In the genomic region with DNA sequence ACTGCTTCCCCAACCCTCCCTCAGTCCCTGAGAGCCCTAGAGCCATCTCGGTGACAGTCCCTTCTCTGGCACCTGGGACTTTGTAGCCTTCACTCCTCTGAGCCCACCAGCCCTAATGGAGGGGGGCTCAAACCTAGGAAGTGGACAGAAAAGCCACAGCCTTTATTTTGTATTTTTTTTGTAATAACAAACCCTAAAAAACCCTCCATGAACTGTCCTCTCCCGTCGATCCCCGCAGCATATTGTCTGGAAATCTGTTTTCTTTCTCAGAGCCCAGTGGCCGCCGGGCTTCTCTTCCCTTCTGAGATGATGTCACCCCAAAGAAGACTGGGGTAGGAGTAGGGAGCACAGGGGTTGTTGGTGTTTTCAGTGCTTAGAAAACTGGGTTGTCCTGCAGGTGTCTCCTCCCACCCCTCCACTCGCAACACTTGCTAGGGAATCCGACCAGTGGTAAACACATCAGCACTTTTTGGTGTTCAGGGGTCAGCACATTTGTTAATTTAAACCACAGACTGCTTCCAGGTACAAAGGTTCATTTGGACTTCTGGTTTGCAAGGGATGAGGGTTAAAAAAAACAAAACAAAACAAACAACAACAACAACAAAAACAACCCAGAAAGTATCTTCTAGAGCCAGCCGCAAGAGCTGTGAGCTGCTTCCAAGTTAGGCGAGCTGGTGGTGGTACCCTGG, we compare ENCODE assay signal across 2 cellular contexts.
TF ChIP-seq lines count a peak whose summit lies in the region.

No MANE protein-coding gene starts in this region.

TF ChIP-seq in HepG2, 621 proteins besides CTCF, POLR2A, EP300 and RAD21:
- 0 out of 2 replicates have a peak, but pooled peaks have one; percentile 7 for TF ChIP-seq EZH2 (conservative IDR thresholded peaks at IDR 0.05; ENCODE audit: low read depth, low read length)
- TF ChIP-seq, protein P1, sequence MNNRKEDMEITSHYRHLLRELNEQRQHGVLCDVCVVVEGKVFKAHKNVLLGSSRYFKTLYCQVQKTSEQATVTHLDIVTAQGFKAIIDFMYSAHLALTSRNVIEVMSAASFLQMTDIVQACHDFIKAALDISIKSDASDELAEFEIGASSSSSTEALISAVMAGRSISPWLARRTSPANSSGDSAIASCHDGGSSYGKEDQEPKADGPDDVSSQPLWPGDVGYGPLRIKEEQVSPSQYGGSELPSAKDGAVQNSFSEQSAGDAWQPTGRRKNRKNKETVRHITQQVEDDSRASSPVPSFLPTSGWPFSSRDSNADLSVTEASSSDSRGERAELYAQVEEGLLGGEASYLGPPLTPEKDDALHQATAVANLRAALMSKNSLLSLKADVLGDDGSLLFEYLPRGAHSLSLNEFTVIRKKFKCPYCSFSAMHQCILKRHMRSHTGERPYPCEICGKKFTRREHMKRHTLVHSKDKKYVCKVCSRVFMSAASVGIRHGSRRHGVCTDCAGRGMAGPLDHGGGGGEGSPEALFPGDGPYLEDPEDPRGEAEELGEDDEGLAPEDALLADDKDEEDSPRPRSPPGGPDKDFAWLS (CRISPR knock-in tag; IDR thresholded peaks at IDR 0.05; ENCODE audit: borderline replicate concordance), result no peak
- TF ChIP-seq MAFK (conservative IDR thresholded peaks at IDR 0.05 in 1 of 2, IDR thresholded peaks at IDR 0.05 in 1 of 2; ENCODE audit: low read length in 2 of 2), result peak in 1 of 2 experiments; percentile 41; a peak in 1 of 4 replicates
- TF ChIP-seq, protein P2, sequence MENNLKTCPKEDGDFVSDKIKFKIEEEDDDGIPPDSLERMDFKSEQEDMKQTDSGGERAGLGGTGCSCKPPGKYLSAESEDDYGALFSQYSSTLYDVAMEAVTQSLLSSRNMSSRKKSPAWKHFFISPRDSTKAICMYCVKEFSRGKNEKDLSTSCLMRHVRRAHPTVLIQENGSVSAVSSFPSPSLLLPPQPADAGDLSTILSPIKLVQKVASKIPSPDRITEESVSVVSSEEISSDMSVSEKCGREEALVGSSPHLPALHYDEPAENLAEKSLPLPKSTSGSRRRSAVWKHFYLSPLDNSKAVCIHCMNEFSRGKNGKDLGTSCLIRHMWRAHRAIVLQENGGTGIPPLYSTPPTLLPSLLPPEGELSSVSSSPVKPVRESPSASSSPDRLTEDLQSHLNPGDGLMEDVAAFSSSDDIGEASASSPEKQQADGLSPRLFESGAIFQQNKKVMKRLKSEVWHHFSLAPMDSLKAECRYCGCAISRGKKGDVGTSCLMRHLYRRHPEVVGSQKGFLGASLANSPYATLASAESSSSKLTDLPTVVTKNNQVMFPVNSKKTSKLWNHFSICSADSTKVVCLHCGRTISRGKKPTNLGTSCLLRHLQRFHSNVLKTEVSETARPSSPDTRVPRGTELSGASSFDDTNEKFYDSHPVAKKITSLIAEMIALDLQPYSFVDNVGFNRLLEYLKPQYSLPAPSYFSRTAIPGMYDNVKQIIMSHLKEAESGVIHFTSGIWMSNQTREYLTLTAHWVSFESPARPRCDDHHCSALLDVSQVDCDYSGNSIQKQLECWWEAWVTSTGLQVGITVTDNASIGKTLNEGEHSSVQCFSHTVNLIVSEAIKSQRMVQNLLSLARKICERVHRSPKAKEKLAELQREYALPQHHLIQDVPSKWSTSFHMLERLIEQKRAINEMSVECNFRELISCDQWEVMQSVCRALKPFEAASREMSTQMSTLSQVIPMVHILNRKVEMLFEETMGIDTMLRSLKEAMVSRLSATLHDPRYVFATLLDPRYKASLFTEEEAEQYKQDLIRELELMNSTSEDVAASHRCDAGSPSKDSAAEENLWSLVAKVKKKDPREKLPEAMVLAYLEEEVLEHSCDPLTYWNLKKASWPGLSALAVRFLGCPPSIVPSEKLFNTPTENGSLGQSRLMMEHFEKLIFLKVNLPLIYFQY (CRISPR knock-in tag; IDR thresholded peaks at IDR 0.05; ENCODE audit: borderline replicate concordance), result no peak

TF ChIP-seq in H1, 55 proteins besides CTCF, POLR2A, EP300 and RAD21:
- TF ChIP-seq RXRA (IDR thresholded peaks at IDR 0.05; ENCODE audit: insufficient read depth, low read depth, low read length), result no peak
- TF ChIP-seq RFX5 (IDR thresholded peaks at IDR 0.05; ENCODE audit: borderline replicate concordance, low read depth, low read length), result no peak
- TF ChIP-seq POU5F1 (IDR thresholded peaks at IDR 0.05; ENCODE audit: low read depth, low read length), result no peak
- no peak for TF ChIP-seq TAF7 (optimal IDR thresholded peaks at IDR 0.05; ENCODE audit: borderline replicate concordance, low read depth, low read length)
- no peak for TF ChIP-seq CHD1 (IDR thresholded peaks at IDR 0.05; ENCODE audit: low read depth, low read length)
- TF ChIP-seq NANOG (IDR thresholded peaks at IDR 0.05; ENCODE audit: insufficient read depth, low read depth, low read length, poor library complexity, severe bottlenecking), result no peak
- TF ChIP-seq HDAC6 (IDR thresholded peaks at IDR 0.05; ENCODE audit: low read depth, low read length), result no peak
- TF ChIP-seq RNF2 (IDR thresholded peaks at IDR 0.05; ENCODE audit: borderline replicate concordance, low read depth, low read length, missing control alignments, poor library complexity, severe bottlenecking), result peak; percentile 58
- no peak for TF ChIP-seq EGR1 (IDR thresholded peaks at IDR 0.05; ENCODE audit: borderline replicate concordance, low read depth, low read length)
- no peak for TF ChIP-seq SP2 (IDR thresholded peaks at IDR 0.05; ENCODE audit: low read length)
- 0 out of 2 replicates have a peak, but pooled peaks have one; percentile 6 for TF ChIP-seq JUND (IDR thresholded peaks at IDR 0.05; ENCODE audit: low read length)
- no peak for TF ChIP-seq JUN (IDR thresholded peaks at IDR 0.05; ENCODE audit: low read depth, low read length)
- no peak for TF ChIP-seq EZH2 (IDR thresholded peaks at IDR 0.05; ENCODE audit: low read depth, low read length, severe bottlenecking)
